In genomic region chr11:78187366-78188011, GRCh38 we compare ENCODE assay signal across 8 cellular contexts. TPM values are rescaled to one million over a fixed set of nuclear protein-coding genes. Genes with fewer than 3 reads are reported as not detected.
DNase-seq lines count a peak whose midpoint lies in the region; ATAC-seq and TF ChIP-seq lines count a peak whose summit lies in the region.

No MANE protein-coding gene starts in this region.

- no peak for ATAC-seq in GM18520 (IDR thresholded peaks at IDR 0.05; ENCODE audit: unreplicated experiment)

- POLR2A ChIA-PET in MCF 10A (lab: Yijun Ruan, JAX): interaction anchor here (1.0 to 6.0 kb wide), 6 partner anchors 48 to 387 kb away, joined by 3 to 50 read pairs (median 14); partner anchors contain the start of genes ALG8, GAB2, NARS2 and NDUFC2

- peak overlapping the region; percentile 58 for H3K9ac ChIP-seq in mucosa of stomach (ENCODE audit: low read length)

- H3K4me1 ChIP-seq in mucosa of stomach (ENCODE audit: control insufficient read depth, insufficient read depth, low read length): peaks cover 24% of the 10 kb centered on the region

- no peaks in the 10 kb centered on the region for H3K36me3 ChIP-seq in mucosa of stomach (ENCODE audit: control insufficient read depth, insufficient read depth, low read length)

- CTCF ChIA-PET in MCF 10A (lab: Yijun Ruan, JAX): interaction anchor here (1.0 to 1.1 kb wide), 2 partner anchors 376 to 377 kb away, joined by 3 read pairs; no protein-coding TSS in a partner anchor

- H3K27ac Mint-ChIP-seq in IgD-negative memory B cell (peak overlapping the region; percentile 81 to 89 (median 84)), MCF 10A (ENCODE audit: low read depth, unreplicated experiment) (peak overlapping the region; percentile 99)

- DNase-seq in AG10803 (ENCODE audit: low read depth) (no peak), MCF 10A (ENCODE audit: unreplicated experiment) (no peak), NCI-H2107 treated with DMSO at 0.1 percent for 48 hours (lab: John Stamatoyannopoulos, UW; ENCODE audit: unreplicated experiment) (no peak), SIG-M5 treated with dmso at 0.1 percent for 504 hours (lab: John Stamatoyannopoulos, UW; ENCODE audit: unreplicated experiment) (no peak), NCI-H2081 treated with DMSO at 0.1 percent for 48 hours (lab: John Stamatoyannopoulos, UW) (no peak)

- no peaks in the 10 kb centered on the region for H3K9me3 Mint-ChIP-seq in IgD-negative memory B cell
- H3K9me3 Mint-ChIP-seq in MCF 10A (ENCODE audit: unreplicated experiment): no peaks in the 10 kb centered on the region

- BruUV-seq in MCF 10A (replicated peaks; lab: Mats Ljungman, UMichigan): TSS peak; percentile 24

- no peaks in the 10 kb centered on the region for H3K9me3 ChIP-seq in mucosa of stomach (ENCODE audit: control insufficient read depth, low read length)

- H3K4me3 Mint-ChIP-seq in IgD-negative memory B cell (peak overlapping the region; percentile 96 to 99 (median 98)), MCF 10A (ENCODE audit: unreplicated experiment) (peak overlapping the region; percentile 100)

- H3K27me3 Mint-ChIP-seq in IgD-negative memory B cell (no peaks in the 10 kb centered on the region), MCF 10A (ENCODE audit: insufficient read depth, unreplicated experiment) (no peaks in the 10 kb centered on the region)

- no peaks in the 10 kb centered on the region for H3K27me3 ChIP-seq in mucosa of stomach (ENCODE audit: control insufficient read depth, insufficient read depth, low read length)

- H3K4me3 ChIP-seq in AG10803 (ENCODE audit: low read length) (peak overlapping the region; percentile 95), mucosa of stomach (ENCODE audit: low read length) (peak overlapping the region; percentile 92)

- peaks cover 16 to 25% (median 22%) of the 10 kb centered on the region in 3 donors for H3K4me1 Mint-ChIP-seq in IgD-negative memory B cell
- peaks cover 41% of the 10 kb centered on the region for H3K4me1 Mint-ChIP-seq in MCF 10A (ENCODE audit: insufficient read depth, unreplicated experiment)

- TF ChIP-seq CTCF in AG10803 (conservative IDR thresholded peaks at IDR 0.05; ENCODE audit: low read length) (no peak), MCF 10A (IDR thresholded peaks at IDR 0.05; ENCODE audit: unreplicated experiment) (no peak)

- intact Hi-C loops in MCF 10A (cut with micrococcal nuclease): loop anchor here (1.0 to 5.0 kb wide), 2 partner anchors 230 to 365 kb away; partner anchors contain the start of genes AAMDC, GAB2 and RSF1

- H3K36me3 Mint-ChIP-seq in IgD-negative memory B cell: peaks cover 5% of the 10 kb centered on the region
- H3K36me3 Mint-ChIP-seq in MCF 10A (ENCODE audit: insufficient read depth, unreplicated experiment): peaks cover 15% of the 10 kb centered on the region

RNA-seq across cellular contexts. Expression of gene KCTD21, which starts 0.9 kb away (rescaled TPM):
- 1.9 TPM for polyA plus RNA-seq in IgD-negative memory B cell
- 10.2 and 11.3 TPM in 2 replicates for total RNA-seq in MCF 10A (2022)

RNA-seq across cellular contexts. Expression of gene USP35, which starts 1.2 kb away (rescaled TPM):
- polyA plus RNA-seq in IgD-negative memory B cell: 0.30 TPM
- total RNA-seq in MCF 10A (2022): 6.7 and 10.3 TPM in 2 replicates

RNA-seq across cellular contexts. Expression of gene ALG8, which starts 48.1 kb away (rescaled TPM):
- polyA plus RNA-seq in IgD-negative memory B cell: 55.1 TPM
- total RNA-seq in MCF 10A (2022): 33.8 and 37.2 TPM in 2 replicates
